ENCODE assay signal across 1 cellular context in the genomic region with DNA sequence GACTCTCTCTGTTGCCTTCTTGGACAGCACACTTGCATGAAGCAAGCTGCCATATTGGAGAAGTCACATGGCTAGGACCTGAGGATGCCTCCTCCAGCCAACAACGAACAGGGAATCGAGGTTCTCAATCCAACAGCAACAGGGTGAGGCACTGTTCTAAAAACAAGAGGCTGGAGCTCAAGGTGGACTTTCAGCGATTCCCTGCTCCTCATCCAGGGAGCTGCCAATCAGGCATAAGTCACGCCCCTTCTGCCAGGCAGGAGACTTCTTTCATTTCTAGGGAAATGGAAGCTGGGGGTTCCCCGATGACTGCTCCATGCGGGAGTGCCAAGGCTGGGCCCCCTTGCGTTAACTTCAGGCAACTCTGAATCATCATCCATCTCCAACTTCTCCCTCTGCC.
TF ChIP-seq lines count a peak whose summit lies in the region.

No MANE protein-coding gene starts in this region.

TF ChIP-seq in WTC11, 78 proteins besides CTCF, POLR2A, EP300 and RAD21 (continued from another document):
- TF ChIP-seq, protein P1, sequence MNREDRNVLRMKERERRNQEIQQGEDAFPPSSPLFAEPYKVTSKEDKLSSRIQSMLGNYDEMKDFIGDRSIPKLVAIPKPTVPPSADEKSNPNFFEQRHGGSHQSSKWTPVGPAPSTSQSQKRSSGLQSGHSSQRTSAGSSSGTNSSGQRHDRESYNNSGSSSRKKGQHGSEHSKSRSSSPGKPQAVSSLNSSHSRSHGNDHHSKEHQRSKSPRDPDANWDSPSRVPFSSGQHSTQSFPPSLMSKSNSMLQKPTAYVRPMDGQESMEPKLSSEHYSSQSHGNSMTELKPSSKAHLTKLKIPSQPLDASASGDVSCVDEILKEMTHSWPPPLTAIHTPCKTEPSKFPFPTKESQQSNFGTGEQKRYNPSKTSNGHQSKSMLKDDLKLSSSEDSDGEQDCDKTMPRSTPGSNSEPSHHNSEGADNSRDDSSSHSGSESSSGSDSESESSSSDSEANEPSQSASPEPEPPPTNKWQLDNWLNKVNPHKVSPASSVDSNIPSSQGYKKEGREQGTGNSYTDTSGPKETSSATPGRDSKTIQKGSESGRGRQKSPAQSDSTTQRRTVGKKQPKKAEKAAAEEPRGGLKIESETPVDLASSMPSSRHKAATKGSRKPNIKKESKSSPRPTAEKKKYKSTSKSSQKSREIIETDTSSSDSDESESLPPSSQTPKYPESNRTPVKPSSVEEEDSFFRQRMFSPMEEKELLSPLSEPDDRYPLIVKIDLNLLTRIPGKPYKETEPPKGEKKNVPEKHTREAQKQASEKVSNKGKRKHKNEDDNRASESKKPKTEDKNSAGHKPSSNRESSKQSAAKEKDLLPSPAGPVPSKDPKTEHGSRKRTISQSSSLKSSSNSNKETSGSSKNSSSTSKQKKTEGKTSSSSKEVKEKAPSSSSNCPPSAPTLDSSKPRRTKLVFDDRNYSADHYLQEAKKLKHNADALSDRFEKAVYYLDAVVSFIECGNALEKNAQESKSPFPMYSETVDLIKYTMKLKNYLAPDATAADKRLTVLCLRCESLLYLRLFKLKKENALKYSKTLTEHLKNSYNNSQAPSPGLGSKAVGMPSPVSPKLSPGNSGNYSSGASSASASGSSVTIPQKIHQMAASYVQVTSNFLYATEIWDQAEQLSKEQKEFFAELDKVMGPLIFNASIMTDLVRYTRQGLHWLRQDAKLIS (CRISPR knock-in tag; IDR thresholded peaks at IDR 0.05; ENCODE audit: borderline replicate concordance): no peak
- no peak for TF ChIP-seq ZNF423 (CRISPR knock-in tag; IDR thresholded peaks at IDR 0.05)
- TF ChIP-seq, protein P2, sequence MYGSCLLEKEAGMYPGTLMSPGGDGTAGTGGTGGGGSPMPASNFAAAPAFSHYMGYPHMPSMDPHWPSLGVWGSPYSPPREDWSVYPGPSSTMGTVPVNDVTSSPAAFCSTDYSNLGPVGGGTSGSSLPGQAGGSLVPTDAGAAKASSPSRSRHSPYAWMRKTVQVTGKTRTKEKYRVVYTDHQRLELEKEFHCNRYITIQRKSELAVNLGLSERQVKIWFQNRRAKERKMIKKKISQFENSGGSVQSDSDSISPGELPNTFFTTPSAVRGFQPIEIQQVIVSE (CRISPR knock-in tag; IDR thresholded peaks at IDR 0.05; ENCODE audit: borderline replicate concordance): no peak
- no peak for TF ChIP-seq SP1 (CRISPR knock-in tag; conservative IDR thresholded peaks at IDR 0.05)
- no peak for TF ChIP-seq NFYB (CRISPR knock-in tag; conservative IDR thresholded peaks at IDR 0.05; ENCODE audit: low read depth)
- TF ChIP-seq, protein P3, sequence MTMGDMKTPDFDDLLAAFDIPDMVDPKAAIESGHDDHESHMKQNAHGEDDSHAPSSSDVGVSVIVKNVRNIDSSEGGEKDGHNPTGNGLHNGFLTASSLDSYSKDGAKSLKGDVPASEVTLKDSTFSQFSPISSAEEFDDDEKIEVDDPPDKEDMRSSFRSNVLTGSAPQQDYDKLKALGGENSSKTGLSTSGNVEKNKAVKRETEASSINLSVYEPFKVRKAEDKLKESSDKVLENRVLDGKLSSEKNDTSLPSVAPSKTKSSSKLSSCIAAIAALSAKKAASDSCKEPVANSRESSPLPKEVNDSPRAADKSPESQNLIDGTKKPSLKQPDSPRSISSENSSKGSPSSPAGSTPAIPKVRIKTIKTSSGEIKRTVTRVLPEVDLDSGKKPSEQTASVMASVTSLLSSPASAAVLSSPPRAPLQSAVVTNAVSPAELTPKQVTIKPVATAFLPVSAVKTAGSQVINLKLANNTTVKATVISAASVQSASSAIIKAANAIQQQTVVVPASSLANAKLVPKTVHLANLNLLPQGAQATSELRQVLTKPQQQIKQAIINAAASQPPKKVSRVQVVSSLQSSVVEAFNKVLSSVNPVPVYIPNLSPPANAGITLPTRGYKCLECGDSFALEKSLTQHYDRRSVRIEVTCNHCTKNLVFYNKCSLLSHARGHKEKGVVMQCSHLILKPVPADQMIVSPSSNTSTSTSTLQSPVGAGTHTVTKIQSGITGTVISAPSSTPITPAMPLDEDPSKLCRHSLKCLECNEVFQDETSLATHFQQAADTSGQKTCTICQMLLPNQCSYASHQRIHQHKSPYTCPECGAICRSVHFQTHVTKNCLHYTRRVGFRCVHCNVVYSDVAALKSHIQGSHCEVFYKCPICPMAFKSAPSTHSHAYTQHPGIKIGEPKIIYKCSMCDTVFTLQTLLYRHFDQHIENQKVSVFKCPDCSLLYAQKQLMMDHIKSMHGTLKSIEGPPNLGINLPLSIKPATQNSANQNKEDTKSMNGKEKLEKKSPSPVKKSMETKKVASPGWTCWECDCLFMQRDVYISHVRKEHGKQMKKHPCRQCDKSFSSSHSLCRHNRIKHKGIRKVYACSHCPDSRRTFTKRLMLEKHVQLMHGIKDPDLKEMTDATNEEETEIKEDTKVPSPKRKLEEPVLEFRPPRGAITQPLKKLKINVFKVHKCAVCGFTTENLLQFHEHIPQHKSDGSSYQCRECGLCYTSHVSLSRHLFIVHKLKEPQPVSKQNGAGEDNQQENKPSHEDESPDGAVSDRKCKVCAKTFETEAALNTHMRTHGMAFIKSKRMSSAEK (CRISPR knock-in tag; IDR thresholded peaks at IDR 0.05; ENCODE audit: borderline replicate concordance): no peak
- TF ChIP-seq, protein P4, sequence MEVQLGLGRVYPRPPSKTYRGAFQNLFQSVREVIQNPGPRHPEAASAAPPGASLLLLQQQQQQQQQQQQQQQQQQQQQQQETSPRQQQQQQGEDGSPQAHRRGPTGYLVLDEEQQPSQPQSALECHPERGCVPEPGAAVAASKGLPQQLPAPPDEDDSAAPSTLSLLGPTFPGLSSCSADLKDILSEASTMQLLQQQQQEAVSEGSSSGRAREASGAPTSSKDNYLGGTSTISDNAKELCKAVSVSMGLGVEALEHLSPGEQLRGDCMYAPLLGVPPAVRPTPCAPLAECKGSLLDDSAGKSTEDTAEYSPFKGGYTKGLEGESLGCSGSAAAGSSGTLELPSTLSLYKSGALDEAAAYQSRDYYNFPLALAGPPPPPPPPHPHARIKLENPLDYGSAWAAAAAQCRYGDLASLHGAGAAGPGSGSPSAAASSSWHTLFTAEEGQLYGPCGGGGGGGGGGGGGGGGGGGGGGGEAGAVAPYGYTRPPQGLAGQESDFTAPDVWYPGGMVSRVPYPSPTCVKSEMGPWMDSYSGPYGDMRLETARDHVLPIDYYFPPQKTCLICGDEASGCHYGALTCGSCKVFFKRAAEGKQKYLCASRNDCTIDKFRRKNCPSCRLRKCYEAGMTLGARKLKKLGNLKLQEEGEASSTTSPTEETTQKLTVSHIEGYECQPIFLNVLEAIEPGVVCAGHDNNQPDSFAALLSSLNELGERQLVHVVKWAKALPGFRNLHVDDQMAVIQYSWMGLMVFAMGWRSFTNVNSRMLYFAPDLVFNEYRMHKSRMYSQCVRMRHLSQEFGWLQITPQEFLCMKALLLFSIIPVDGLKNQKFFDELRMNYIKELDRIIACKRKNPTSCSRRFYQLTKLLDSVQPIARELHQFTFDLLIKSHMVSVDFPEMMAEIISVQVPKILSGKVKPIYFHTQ (CRISPR knock-in tag; IDR thresholded peaks at IDR 0.05): no peak
- TF ChIP-seq SMAD4 (CRISPR knock-in tag; IDR thresholded peaks at IDR 0.05): no peak
- TF ChIP-seq NFE2L1 (CRISPR knock-in tag; IDR thresholded peaks at IDR 0.05): no peak
- no peak for TF ChIP-seq GTF2I (CRISPR knock-in tag; conservative IDR thresholded peaks at IDR 0.05)
- no peak for TF ChIP-seq ZNF416 (CRISPR knock-in tag; IDR thresholded peaks at IDR 0.05)
- TF ChIP-seq, protein P5, sequence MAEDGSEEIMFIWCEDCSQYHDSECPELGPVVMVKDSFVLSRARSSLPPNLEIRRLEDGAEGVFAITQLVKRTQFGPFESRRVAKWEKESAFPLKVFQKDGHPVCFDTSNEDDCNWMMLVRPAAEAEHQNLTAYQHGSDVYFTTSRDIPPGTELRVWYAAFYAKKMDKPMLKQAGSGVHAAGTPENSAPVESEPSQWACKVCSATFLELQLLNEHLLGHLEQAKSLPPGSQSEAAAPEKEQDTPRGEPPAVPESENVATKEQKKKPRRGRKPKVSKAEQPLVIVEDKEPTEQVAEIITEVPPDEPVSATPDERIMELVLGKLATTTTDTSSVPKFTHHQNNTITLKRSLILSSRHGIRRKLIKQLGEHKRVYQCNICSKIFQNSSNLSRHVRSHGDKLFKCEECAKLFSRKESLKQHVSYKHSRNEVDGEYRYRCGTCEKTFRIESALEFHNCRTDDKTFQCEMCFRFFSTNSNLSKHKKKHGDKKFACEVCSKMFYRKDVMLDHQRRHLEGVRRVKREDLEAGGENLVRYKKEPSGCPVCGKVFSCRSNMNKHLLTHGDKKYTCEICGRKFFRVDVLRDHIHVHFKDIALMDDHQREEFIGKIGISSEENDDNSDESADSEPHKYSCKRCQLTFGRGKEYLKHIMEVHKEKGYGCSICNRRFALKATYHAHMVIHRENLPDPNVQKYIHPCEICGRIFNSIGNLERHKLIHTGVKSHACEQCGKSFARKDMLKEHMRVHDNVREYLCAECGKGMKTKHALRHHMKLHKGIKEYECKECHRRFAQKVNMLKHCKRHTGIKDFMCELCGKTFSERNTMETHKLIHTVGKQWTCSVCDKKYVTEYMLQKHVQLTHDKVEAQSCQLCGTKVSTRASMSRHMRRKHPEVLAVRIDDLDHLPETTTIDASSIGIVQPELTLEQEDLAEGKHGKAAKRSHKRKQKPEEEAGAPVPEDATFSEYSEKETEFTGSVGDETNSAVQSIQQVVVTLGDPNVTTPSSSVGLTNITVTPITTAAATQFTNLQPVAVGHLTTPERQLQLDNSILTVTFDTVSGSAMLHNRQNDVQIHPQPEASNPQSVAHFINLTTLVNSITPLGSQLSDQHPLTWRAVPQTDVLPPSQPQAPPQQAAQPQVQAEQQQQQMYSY (CRISPR knock-in tag; IDR thresholded peaks at IDR 0.05): no peak
- TF ChIP-seq JUN (CRISPR knock-in tag; IDR thresholded peaks at IDR 0.05): no peak
- TF ChIP-seq SMAD3 (CRISPR knock-in tag; IDR thresholded peaks at IDR 0.05; ENCODE audit: borderline replicate concordance): no peak
- TF ChIP-seq TCF7 (CRISPR knock-in tag; IDR thresholded peaks at IDR 0.05; ENCODE audit: low read depth): no peak
